Comparison of ENCODE assay signal across 1 cellular context in the genomic region with DNA sequence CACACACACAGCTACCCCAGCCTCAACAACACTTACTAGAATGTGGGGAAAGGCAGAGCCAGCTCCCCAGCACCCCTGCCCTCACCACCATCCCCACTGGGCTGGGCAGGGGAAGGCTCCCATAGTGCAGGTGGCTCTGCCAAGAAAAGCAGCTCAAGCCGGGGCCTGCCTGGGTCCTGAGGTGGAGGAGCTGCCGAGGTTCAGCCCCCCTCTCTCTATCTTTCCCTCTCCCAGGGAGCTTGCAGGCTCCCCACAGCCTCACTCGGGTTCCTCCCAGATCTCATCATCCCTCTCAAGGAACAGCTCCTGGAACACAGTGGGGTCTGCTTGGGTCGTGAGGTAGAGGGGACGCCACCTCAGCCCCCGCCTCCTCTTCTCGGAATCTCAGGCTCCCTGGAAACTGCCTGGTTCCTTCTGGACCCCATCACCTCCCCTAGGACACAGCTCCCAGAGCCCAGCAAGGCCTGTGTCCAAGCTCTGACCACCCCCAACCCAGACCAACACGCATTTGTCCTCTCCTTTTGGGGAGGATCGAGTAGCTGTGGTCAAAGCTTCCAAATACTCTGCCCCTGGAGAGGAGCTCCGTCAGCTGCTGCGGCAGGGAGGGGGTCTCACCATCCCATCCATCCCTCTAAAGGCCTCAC.
TF ChIP-seq lines count a peak whose summit lies in the region.

No MANE protein-coding gene starts in this region.

TF ChIP-seq in IMR-90, 13 proteins besides CTCF, POLR2A, EP300 and RAD21:
- TF ChIP-seq SMC3 (IDR thresholded peaks at IDR 0.05; ENCODE audit: low read depth, low read length), result no peak
- TF ChIP-seq ELK1 (IDR thresholded peaks at IDR 0.05; ENCODE audit: borderline replicate concordance, low read depth, low read length), result no peak
- TF ChIP-seq RCOR1 (IDR thresholded peaks at IDR 0.05; ENCODE audit: insufficient replicate concordance, low read length), result no peak
- TF ChIP-seq, protein P1, sequence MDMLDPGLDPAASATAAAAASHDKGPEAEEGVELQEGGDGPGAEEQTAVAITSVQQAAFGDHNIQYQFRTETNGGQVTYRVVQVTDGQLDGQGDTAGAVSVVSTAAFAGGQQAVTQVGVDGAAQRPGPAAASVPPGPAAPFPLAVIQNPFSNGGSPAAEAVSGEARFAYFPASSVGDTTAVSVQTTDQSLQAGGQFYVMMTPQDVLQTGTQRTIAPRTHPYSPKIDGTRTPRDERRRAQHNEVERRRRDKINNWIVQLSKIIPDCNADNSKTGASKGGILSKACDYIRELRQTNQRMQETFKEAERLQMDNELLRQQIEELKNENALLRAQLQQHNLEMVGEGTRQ (IDR thresholded peaks at IDR 0.05; ENCODE audit: low read depth, low read length), result no peak
- TF ChIP-seq NFE2L2 (IDR thresholded peaks at IDR 0.05; ENCODE audit: low read depth, low read length), result no peak
- TF ChIP-seq RFX5 (IDR thresholded peaks at IDR 0.05; ENCODE audit: low read depth, low read length), result no peak
- no peak for TF ChIP-seq MAZ (IDR thresholded peaks at IDR 0.05; ENCODE audit: borderline replicate concordance, low read depth, low read length)
- TF ChIP-seq BHLHE40 (IDR thresholded peaks at IDR 0.05; ENCODE audit: low read depth, low read length), result no peak
- no peak for TF ChIP-seq FOS (IDR thresholded peaks at IDR 0.05; ENCODE audit: low read depth, low read length)
- no peak for TF ChIP-seq CHD1 (IDR thresholded peaks at IDR 0.05; ENCODE audit: low read depth, low read length)
